In the genomic region with DNA sequence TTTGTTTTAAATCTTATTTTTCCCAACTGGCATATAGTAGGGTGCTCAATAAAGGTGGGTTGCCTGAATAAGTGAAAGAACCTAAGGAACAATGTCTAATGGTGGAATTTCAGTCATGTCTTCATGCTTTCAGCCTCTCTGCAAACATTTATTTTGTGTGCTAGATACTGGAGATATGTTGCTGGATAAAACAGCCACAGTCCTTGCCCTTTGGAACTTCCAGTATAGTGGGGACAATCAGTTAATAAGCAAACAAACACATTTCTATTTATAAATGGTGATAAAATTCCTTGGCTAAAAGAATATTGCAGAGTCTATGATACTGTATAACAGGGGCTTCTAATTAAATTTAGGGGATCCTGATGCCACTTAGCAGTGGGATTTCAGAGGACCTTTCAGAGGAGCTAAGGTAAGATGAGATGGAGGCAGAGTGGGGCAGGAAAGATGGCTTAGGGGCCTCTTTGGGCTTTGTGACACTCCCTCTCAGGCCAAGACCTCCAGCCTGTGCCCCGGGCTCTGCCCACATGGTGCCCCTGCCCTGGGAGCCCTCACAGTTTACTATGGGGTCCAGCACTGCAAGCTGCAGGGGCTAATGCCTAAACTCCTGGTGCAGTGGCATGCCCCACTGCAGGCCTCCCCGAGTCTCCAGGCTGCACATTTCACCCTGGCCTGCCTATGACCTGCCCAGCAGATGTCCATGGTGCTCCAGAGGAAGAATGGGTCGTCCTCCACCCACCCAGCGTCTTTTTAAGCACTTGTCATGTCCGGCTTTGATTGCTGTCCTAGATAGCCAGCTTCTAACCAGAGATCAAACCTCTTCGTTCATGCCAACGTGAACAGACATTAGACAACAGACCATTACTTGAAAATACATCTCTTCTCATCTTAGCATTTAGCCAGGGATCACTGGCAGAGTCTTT, we compare ENCODE assay signal across 19 cellular contexts.
"Had no signal": no experiment of that assay in that cellular context is flagged by ENCODE, and none has a peak within 500 bp of the region (broad histone marks: within the 10 kb centered on the region; RNA-seq: fewer than 3 reads in every experiment).

No MANE protein-coding gene starts in this region.

- H3K4me1 Mint-ChIP-seq: neural crest cell had no signal

- DNase-seq: activated CD4-positive, alpha-beta memory T cell treated with anti-CD3 and anti-CD28 coated beads, Interleukin-2, amount 10 ng/mL, durations not matched to agents 7 days and 5 days; activated CD4-positive, alpha-beta T cell treated with anti-CD3 and anti-CD28 coated beads for 48 hours; activated CD4-positive, CD25-positive, alpha-beta regulatory T cell; activated T-cell treated with anti-CD3 and anti-CD28 coated beads, Interleukin-2, amount 50 U/mL, for 24 hours; adrenal gland; colonic mucosa; occipital lobe; stimulated activated CD4-positive, alpha-beta T cell treated with anti-CD3 and anti-CD28 coated beads, Interleukin-4, amount 100 ng/mL, for 4 hours; stimulated activated naive CD8-positive, alpha-beta T cell treated with anti-CD3 and anti-CD28 coated beads, Interleukin-15, Interleukin-2, amounts not matched to agents 100 U/mL and 50 U/mL, for 24 hours; T-helper 9 cell; thyroid gland had no signal

- H3K27ac ChIP-seq: adrenal gland, ascending aorta, colonic mucosa, epithelial cell of prostate, thyroid gland had no signal

- H3K36me3 Mint-ChIP-seq: activated naive CD8-positive, alpha-beta T cell; naive thymus-derived CD4-positive, alpha-beta T cell had no signal

- H3K9me3 Mint-ChIP-seq: activated CD4-positive, alpha-beta memory T cell treated with anti-CD3 and anti-CD28 coated beads, Interleukin-2, amount 10 ng/mL, durations not matched to agents 7 days and 5 days; activated T-cell treated with anti-CD3 and anti-CD28 coated beads, Interleukin-2, amount 50 U/mL, for 24 hours; activated T-helper 17 cell treated with anti-CD3 and anti-CD28 coated beads, Interleukin-2, amount 50 U/mL, for 72 hours; naive thymus-derived CD4-positive, alpha-beta T cell; neural crest cell had no signal

- H3K27ac Mint-ChIP-seq: activated CD4-positive, alpha-beta memory T cell treated with anti-CD3 and anti-CD28 coated beads, Interleukin-2, amount 10 ng/mL, durations not matched to agents 7 days and 5 days; activated naive CD8-positive, alpha-beta T cell; activated T-cell treated with anti-CD3 and anti-CD28 coated beads, Interleukin-2, amount 50 U/mL, for 24 hours; activated T-helper 17 cell treated with anti-CD3 and anti-CD28 coated beads, Interleukin-2, amount 50 U/mL, for 72 hours; naive thymus-derived CD4-positive, alpha-beta T cell; progenitor cell of endocrine pancreas had no signal

- H3K27me3 ChIP-seq: adrenal gland, ascending aorta, colonic mucosa, thyroid gland had no signal

- H3K4me3 Mint-ChIP-seq: activated CD4-positive, alpha-beta memory T cell treated with anti-CD3 and anti-CD28 coated beads, Interleukin-2, amount 10 ng/mL, durations not matched to agents 7 days and 5 days; activated naive CD8-positive, alpha-beta T cell; activated T-cell treated with anti-CD3 and anti-CD28 coated beads, Interleukin-2, amount 50 U/mL, for 24 hours; activated T-helper 17 cell treated with anti-CD3 and anti-CD28 coated beads, Interleukin-2, amount 50 U/mL, for 72 hours; naive thymus-derived CD4-positive, alpha-beta T cell; neural crest cell had no signal

- H3K9me3 ChIP-seq: adrenal gland, ascending aorta, colonic mucosa, thyroid gland had no signal

- H3K4me3 ChIP-seq: adrenal gland, ascending aorta, colonic mucosa, lung, thyroid gland had no signal

- ATAC-seq: activated T-helper 17 cell treated with anti-CD3 and anti-CD28 coated beads, Interleukin-2, amount 50 U/mL, for 72 hours; naive thymus-derived CD4-positive, alpha-beta T cell; stimulated activated naive CD8-positive, alpha-beta T cell treated with anti-CD3 and anti-CD28 coated beads, Interleukin-15, Interleukin-2, amounts not matched to agents 100 U/mL and 50 U/mL, for 24 hours had no signal

- H3K27me3 Mint-ChIP-seq: activated CD4-positive, alpha-beta memory T cell treated with anti-CD3 and anti-CD28 coated beads, Interleukin-2, amount 10 ng/mL, durations not matched to agents 7 days and 5 days had no signal

- H3K4me1 ChIP-seq: adrenal gland, ascending aorta, colonic mucosa, thyroid gland had no signal

- H3K36me3 ChIP-seq: adrenal gland, ascending aorta, colonic mucosa, thyroid gland had no signal
